Comparison of ENCODE assay signal across 37 cellular contexts in the genomic region with DNA sequence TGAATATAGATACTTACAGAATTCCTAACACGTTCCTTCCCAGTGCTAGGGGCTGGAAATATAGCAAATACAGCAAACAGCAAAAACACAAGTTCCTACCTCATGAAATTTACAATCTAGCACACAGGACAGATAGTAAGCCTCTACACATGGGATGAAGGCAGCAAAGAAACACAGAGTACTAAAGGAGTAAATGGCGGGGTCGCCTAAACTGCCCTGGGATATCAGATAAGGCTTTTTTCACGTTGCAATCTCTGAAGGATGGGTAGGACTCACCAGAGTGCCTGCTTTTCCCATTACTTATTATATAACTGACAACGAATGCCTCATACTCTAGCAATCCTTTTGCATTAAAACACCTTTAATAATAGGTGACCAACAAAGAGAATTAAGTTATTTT. TPM values are rescaled to one million over a fixed set of nuclear protein-coding genes. Genes with fewer than 3 reads are reported as not detected.
"Had no signal": no experiment of that assay in that cellular context is flagged by ENCODE, and none has a peak within 500 bp of the region (broad histone marks: within the 10 kb centered on the region; RNA-seq: fewer than 3 reads in every experiment).

No MANE protein-coding gene starts in this region.

- DNase-seq: activated B cell treated with CpG ODN at 0.5 μM for 24 hours; activated CD4-positive, alpha-beta memory T cell treated with anti-CD3 and anti-CD28 coated beads for 36 hours; activated CD4-positive, alpha-beta T cell treated with anti-CD3 and anti-CD28 coated beads for 4 hours; activated CD4-positive, alpha-beta T cell treated with anti-CD3 and anti-CD28 coated beads, Interleukin-2, amount 50 U/mL, for 1 hour; activated CD4-positive, CD25-positive, alpha-beta regulatory T cell treated with anti-CD3 and anti-CD28 coated beads, Interleukin-2, amount 50 U/mL, for 72 hours; activated CD8-positive, alpha-beta memory T cell treated with anti-CD3 and anti-CD28 coated beads for 24 hours; activated CD8-positive, alpha-beta memory T cell treated with anti-CD3 and anti-CD28 coated beads, Interleukin-2, amount 10 ng/mL, durations not matched to agents 7 days and 5 days; activated CD8-positive, alpha-beta memory T cell treated with anti-CD3 and anti-CD28 coated beads, Interleukin-2, amount 50 U/mL, for 48 hours; activated gamma-delta T cell; activated naive CD4-positive, alpha-beta T cell treated with Interleukin-2 at 50 U/mL for 16 hours; activated naive CD8-positive, alpha-beta T cell treated with anti-CD3 and anti-CD28 coated beads, Interleukin-2, amount 10 ng/mL, durations not matched to agents 7 days and 5 days; activated T-cell treated with anti-CD3 and anti-CD28 coated beads, Interleukin-2, amount 50 U/mL, for 72 hours; amygdala; caudate nucleus; Kasumi-1; KG1; MG63; NCI-H1048; NCI-H1105 treated with DMSO at 0.1 percent for 48 hours; NCI-H1436; NCI-H1694; NCI-H1930; NCI-H2081 treated with DMSO at 0.1 percent for 48 hours; NCI-H226; NCI-H446 treated with DMSO at 0.1 percent for 48 hours; NCI-H69; SIG-M5; T-cell; T-helper 17 cell; T-helper 9 cell had no signal

- H3K27ac ChIP-seq: ascending aorta, VCaP had no signal

- H3K9me3 ChIP-seq: ascending aorta, MG63 had no signal

- H3K4me1 ChIP-seq: ascending aorta had no signal

- H3K27me3 ChIP-seq: ascending aorta, MG63 had no signal

- H3K4me3 ChIP-seq: ascending aorta, MG63 had no signal

- H3K36me3 ChIP-seq: MG63 had no signal

- ATAC-seq: activated CD8-positive, alpha-beta memory T cell treated with anti-CD3 and anti-CD28 coated beads, Interleukin-2, amount 10 ng/mL, durations not matched to agents 7 days and 5 days; activated T-cell treated with anti-CD3 and anti-CD28 coated beads, Interleukin-2, amount 50 U/mL, for 72 hours; activated T-helper 17 cell treated with anti-CD3 and anti-CD28 coated beads, Interleukin-2, amount 50 U/mL, for 72 hours; Panc1; SK-N-SH treated with all-trans-retinoic acid at 6 μM for 48 hours; T-cell; T-helper 17 cell had no signal

RNA-seq across cellular contexts. Expression of a gene that starts 57.1 kb away (rescaled TPM):
- total RNA-seq: activated B cell treated with CpG ODN at 0.5 μM for 24 hours; activated CD4-positive, alpha-beta memory T cell treated with anti-CD3 and anti-CD28 coated beads for 36 hours; activated CD8-positive, alpha-beta memory T cell treated with anti-CD3 and anti-CD28 coated beads, Interleukin-2, amount 10 ng/mL, durations not matched to agents 7 days and 5 days; activated naive CD8-positive, alpha-beta T cell treated with anti-CD3 and anti-CD28 coated beads, Interleukin-2, amount 10 ng/mL, durations not matched to agents 7 days and 5 days; activated T-cell treated with anti-CD3 and anti-CD28 coated beads, Interleukin-2, amount 50 U/mL, for 72 hours; activated T-helper 17 cell treated with anti-CD3 and anti-CD28 coated beads, Interleukin-2, amount 50 U/mL, for 72 hours; RPMI7951; SK-MEL-5; T-helper 17 cell had no signal
